In the genomic region with DNA sequence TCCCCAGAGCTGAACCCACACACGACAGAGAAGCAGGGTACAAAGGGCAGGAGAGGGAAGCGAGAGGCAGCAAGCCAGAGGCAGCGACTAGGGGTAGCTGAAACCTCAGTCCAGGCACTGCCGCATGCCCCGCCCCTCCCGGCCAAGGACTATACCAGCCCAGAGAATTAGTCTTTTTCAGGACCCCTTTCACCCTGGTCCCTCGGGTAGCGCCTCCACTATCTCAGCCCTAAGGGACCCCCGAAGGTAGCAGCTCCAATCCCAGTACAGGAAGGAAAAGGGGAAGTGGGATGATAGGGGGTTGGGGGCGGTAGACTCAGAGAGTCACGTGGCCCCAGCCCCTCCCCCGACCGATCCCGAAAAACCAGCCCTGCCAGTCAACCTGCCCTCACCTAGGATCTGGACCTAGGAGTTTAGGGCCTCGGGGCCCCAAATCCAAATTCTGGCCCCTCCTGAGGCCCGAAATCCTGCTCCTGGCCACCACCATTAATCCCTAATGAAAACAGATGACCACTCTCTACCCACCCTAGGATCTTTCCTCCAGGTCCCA, we compare ENCODE assay signal across 8 cellular contexts. TPM values are rescaled to one million over a fixed set of nuclear protein-coding genes. Genes with fewer than 3 reads are reported as not detected.
DNase-seq lines count a peak whose midpoint lies in the region; TF ChIP-seq lines count a peak whose summit lies in the region.

No MANE protein-coding gene starts in this region.

- no peaks in the 10 kb centered on the region for H3K27me3 Mint-ChIP-seq in mesothelial cell of epicardium (ENCODE audit: low read depth)

- peak overlapping the region; percentile 62 to 74 for H3K9ac ChIP-seq in colonic mucosa (ENCODE audit: low read depth in 2 of 2, low read length in 2 of 2)

- TF ChIP-seq CTCF in GM10248 (IDR thresholded peaks at IDR 0.05; ENCODE audit: control extremely low read depth, extremely low read depth, low read depth, missing control alignments) (no peak), NB4 (IDR thresholded peaks at IDR 0.05; ENCODE audit: low read depth, low read length) (no peak), colonic mucosa (IDR thresholded peaks at IDR 0.05) (no peak), mesothelial cell of epicardium (IDR thresholded peaks at IDR 0.05; ENCODE audit: unreplicated experiment) (no peak), uterus (IDR thresholded peaks at IDR 0.05) (no peak)

- H3K27me3 ChIP-seq in colonic mucosa (no peaks in the 10 kb centered on the region), uterus (no peaks in the 10 kb centered on the region)

- H3K4me3 ChIP-seq in NB4 (ENCODE audit: low read depth, low read length) (peak overlapping the region; percentile 83), colonic mucosa (peak overlapping the region; percentile 64), uterus (peak overlapping the region; percentile 55 to 66)

- CTCF ChIA-PET in GM10248 (lab: Yijun Ruan, JAX): interaction anchor here (1.6 to 2.1 kb wide), 2 partner anchors 18 to 20 kb away, joined by 6 to 8 read pairs; partner anchors contain the start of gene B3GALT4

- H3K4me1 Mint-ChIP-seq in mesothelial cell of epicardium: peaks cover 22% of the 10 kb centered on the region

- H3K9me3 Mint-ChIP-seq in mesothelial cell of epicardium: no peaks in the 10 kb centered on the region

- peak overlapping the region; percentile 97 for H3K27ac Mint-ChIP-seq in mesothelial cell of epicardium

- no peak for TF ChIP-seq POLR2A in NB4 (IDR thresholded peaks at IDR 0.05; ENCODE audit: extremely low read depth, insufficient read length)
- TF ChIP-seq POLR2A in uterus (IDR thresholded peaks at IDR 0.05): no peak

- H3K36me3 ChIP-seq in colonic mucosa (no peaks in the 10 kb centered on the region), uterus (no peaks in the 10 kb centered on the region)

- POLR2A ChIA-PET in GM10248 (lab: Yijun Ruan, JAX): interaction anchor here (1.0 to 3.3 kb wide), 4 partner anchors 9 to 26 kb away, joined by 5 to 17 read pairs (median 10); partner anchors contain the start of genes B3GALT4, RPS18, VPS52 and WDR46

- DNase-seq in GM10248 (ENCODE audit: extremely low spot score) (peak; percentile 57), NB4 (ENCODE audit: low read depth) (peak; percentile 69), colonic mucosa (peak; percentile 75), mesothelial cell of epicardium (ENCODE audit: low spot score in 2 of 2, unreplicated experiment in 2 of 2) (peak in 1 of 2 experiments; percentile 61), uterus (no peak), kidney tubule cell (ENCODE audit: low spot score) (no peak), hippocampal formation (lab: John Stamatoyannopoulos, UW) (no peak)
- no peak for DNase-seq in activated effector memory CD4-positive, alpha-beta T cell treated with anti-CD3 and anti-CD28 coated beads, Interleukin-2, amount 50 U/mL, for 16 hours

- H3K27ac ChIP-seq in colonic mucosa (peak overlapping the region; percentile 98), uterus (peak overlapping the region; percentile 95)

- H3K9me3 ChIP-seq in colonic mucosa (no peaks in the 10 kb centered on the region), uterus (no peaks in the 10 kb centered on the region)

- peaks cover 9% of the 10 kb centered on the region for H3K4me1 ChIP-seq in colonic mucosa
- peaks cover 0 to 7% of the 10 kb centered on the region in 2 donors for H3K4me1 ChIP-seq in uterus

- no peaks in the 10 kb centered on the region for H3K36me3 Mint-ChIP-seq in mesothelial cell of epicardium

- intact Hi-C loops in colonic mucosa (cut with DNase I) (no loop called here), uterus (cut with DNase I; ENCODE audit: low total_unique reads) (loop anchor here (10.0 kb wide), 2 partner anchors 93 to 127 kb away; partner anchors contain the start of genes HSD17B8, RING1, RXRB and SLC39A7)

- peak overlapping the region; percentile 99 for H3K4me3 Mint-ChIP-seq in mesothelial cell of epicardium

RNA-seq across cellular contexts. Expression of gene RGL2, which starts 1.3 kb away (rescaled TPM):
- total RNA-seq in colonic mucosa: 10 to 100 TPM; 29.9 to 34.7 TPM
- 108 to 113 TPM (median 112 TPM) in 3 replicates for total RNA-seq in mesothelial cell of epicardium
- 100 to 1,000 TPM in 1 of 4 donors, 10 to 100 TPM in 3; 34.4 to 118 (median 36.0) TPM for total RNA-seq in uterus

RNA-seq across cellular contexts. Expression of gene PFDN6, which starts 8.1 kb away (rescaled TPM):
- total RNA-seq in colonic mucosa: 10 to 100 TPM; 36.5 to 77.0 TPM
- 38.7 to 43.0 TPM (median 39.9 TPM) in 3 replicates for total RNA-seq in mesothelial cell of epicardium
- 10 to 100 TPM; 13.6 to 33.5 (median 21.6) TPM for total RNA-seq in uterus

RNA-seq across cellular contexts. Expression of gene WDR46, which starts 8.4 kb away (rescaled TPM):
- total RNA-seq in colonic mucosa: 10 to 100 TPM; 25.7 to 51.7 TPM
- 46.2 to 53.6 TPM (median 52.0 TPM) in 3 replicates for total RNA-seq in mesothelial cell of epicardium
- 10 to 100 TPM; 17.9 to 60.3 (median 31.7) TPM for total RNA-seq in uterus

RNA-seq across cellular contexts. Expression of gene TAPBP, which starts 16.4 kb away (rescaled TPM):
- 100 to 1,000 TPM; 204 to 235 TPM for total RNA-seq in colonic mucosa
- 62.8 to 68.3 TPM (median 64.4 TPM) in 3 replicates for total RNA-seq in mesothelial cell of epicardium
- 10 to 100 TPM; 17.6 to 83.9 (median 41.4) TPM for total RNA-seq in uterus

RNA-seq across cellular contexts. Expression of gene ZBTB22, which starts 20.1 kb away (rescaled TPM):
- total RNA-seq in colonic mucosa (10 to 100 TPM; 12.4 to 16.9 TPM), mesothelial cell of epicardium (33.2 to 36.0 TPM (median 35.8 TPM) in 3 replicates), uterus (10 to 100 TPM in 2 of 4 donors, 1 to 10 TPM in 2; 3.8 to 31.3 (median 16.0) TPM)

Comparison
In these comparisons a context has a peak if more than half of its experiments do, and no peak if none do; other contexts are left out.
1. DNase-seq: peak in GM10248 (single experiment), NB4 (single experiment) and colonic mucosa (single experiment); none in uterus (0 of 2), kidney tubule cell (single experiment), activated effector memory CD4-positive, alpha-beta T cell treated with anti-CD3 and anti-CD28 coated beads, Interleukin-2, amount 50 U/mL, for 16 hours (single experiment) and hippocampal formation (0 of 2).
2. Peak in every context shown above with its lines, with median percentiles within 50 percentile points of each other: H3K4me3 ChIP-seq.